In the genomic region with DNA sequence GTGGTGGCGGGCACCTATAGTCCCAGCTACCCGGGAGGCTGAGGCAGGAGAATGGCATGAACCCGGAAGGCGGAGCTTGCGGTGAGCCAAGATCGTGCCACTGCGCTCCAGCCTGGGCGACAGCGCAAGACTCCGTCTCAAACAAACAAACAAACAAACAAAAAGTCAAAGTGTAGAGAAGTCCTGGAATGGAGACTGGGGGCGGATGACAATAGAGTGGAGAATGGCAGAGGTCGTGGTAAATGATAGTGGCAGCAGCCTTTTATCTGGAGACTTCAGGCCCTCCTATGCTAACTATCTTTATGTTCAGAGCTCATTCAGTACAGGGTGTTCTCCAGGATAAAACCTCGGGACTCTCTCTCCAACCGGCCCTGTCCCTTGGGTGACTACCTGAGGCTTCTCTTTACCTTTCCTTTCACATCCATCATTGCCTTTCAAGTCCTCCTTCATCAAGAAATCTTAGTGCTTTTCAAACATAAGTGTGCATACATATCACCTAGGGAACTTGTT, we compare ENCODE assay signal across 1 cellular context.
TF ChIP-seq lines count a peak whose summit lies in the region.

No MANE protein-coding gene starts in this region.

TF ChIP-seq in K562, 482 proteins besides CTCF, POLR2A, EP300 and RAD21 (continued from another document and continues in another):
- TF ChIP-seq, protein P1, sequence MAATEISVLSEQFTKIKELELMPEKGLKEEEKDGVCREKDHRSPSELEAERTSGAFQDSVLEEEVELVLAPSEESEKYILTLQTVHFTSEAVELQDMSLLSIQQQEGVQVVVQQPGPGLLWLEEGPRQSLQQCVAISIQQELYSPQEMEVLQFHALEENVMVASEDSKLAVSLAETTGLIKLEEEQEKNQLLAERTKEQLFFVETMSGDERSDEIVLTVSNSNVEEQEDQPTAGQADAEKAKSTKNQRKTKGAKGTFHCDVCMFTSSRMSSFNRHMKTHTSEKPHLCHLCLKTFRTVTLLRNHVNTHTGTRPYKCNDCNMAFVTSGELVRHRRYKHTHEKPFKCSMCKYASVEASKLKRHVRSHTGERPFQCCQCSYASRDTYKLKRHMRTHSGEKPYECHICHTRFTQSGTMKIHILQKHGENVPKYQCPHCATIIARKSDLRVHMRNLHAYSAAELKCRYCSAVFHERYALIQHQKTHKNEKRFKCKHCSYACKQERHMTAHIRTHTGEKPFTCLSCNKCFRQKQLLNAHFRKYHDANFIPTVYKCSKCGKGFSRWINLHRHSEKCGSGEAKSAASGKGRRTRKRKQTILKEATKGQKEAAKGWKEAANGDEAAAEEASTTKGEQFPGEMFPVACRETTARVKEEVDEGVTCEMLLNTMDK (IDR thresholded peaks at IDR 0.05; ENCODE audit: borderline replicate concordance, insufficient read depth, low read depth, low read length, poor library complexity, severe bottlenecking) = no peak
- TF ChIP-seq, protein P2, sequence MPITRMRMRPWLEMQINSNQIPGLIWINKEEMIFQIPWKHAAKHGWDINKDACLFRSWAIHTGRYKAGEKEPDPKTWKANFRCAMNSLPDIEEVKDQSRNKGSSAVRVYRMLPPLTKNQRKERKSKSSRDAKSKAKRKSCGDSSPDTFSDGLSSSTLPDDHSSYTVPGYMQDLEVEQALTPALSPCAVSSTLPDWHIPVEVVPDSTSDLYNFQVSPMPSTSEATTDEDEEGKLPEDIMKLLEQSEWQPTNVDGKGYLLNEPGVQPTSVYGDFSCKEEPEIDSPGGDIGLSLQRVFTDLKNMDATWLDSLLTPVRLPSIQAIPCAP (CRISPR knock-in tag; IDR thresholded peaks at IDR 0.05; ENCODE audit: borderline replicate concordance) = no peak
- TF ChIP-seq TAF15 (IDR thresholded peaks at IDR 0.05; ENCODE audit: low read depth, low read length) = no peak
- peak; percentile 53; the same call in 1 of the 2 replicates for TF ChIP-seq MEF2A (IDR thresholded peaks at IDR 0.05; ENCODE audit: control insufficient read depth, low read depth, low read length)
- TF ChIP-seq SMC3 (conservative IDR thresholded peaks at IDR 0.05; ENCODE audit: insufficient read depth, low read depth, low read length) = no peak
- TF ChIP-seq, protein P3, sequence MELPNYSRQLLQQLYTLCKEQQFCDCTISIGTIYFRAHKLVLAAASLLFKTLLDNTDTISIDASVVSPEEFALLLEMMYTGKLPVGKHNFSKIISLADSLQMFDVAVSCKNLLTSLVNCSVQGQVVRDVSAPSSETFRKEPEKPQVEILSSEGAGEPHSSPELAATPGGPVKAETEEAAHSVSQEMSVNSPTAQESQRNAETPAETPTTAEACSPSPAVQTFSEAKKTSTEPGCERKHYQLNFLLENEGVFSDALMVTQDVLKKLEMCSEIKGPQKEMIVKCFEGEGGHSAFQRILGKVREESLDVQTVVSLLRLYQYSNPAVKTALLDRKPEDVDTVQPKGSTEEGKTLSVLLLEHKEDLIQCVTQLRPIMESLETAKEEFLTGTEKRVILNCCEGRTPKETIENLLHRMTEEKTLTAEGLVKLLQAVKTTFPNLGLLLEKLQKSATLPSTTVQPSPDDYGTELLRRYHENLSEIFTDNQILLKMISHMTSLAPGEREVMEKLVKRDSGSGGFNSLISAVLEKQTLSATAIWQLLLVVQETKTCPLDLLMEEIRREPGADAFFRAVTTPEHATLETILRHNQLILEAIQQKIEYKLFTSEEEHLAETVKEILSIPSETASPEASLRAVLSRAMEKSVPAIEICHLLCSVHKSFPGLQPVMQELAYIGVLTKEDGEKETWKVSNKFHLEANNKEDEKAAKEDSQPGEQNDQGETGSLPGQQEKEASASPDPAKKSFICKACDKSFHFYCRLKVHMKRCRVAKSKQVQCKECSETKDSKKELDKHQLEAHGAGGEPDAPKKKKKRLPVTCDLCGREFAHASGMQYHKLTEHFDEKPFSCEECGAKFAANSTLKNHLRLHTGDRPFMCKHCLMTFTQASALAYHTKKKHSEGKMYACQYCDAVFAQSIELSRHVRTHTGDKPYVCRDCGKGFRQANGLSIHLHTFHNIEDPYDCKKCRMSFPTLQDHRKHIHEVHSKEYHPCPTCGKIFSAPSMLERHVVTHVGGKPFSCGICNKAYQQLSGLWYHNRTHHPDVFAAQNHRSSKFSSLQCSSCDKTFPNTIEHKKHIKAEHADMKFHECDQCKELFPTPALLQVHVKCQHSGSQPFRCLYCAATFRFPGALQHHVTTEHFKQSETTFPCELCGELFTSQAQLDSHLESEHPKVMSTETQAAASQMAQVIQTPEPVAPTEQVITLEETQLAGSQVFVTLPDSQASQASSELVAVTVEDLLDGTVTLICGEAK (IDR thresholded peaks at IDR 0.05) = no peak; the same call in 1 of the 2 replicates
- TF ChIP-seq, protein P3 (CRISPR knock-in tag; IDR thresholded peaks at IDR 0.05) = no peak
- no peak for TF ChIP-seq NR0B1 (IDR thresholded peaks at IDR 0.05; ENCODE audit: partially characterized antibody)
- TF ChIP-seq SREBF2 (CRISPR knock-in tag; IDR thresholded peaks at IDR 0.05) = no peak
- peak; percentile 90 for TF ChIP-seq ZNF766 (CRISPR knock-in tag; conservative IDR thresholded peaks at IDR 0.05)
- peak in 1 of 2 experiments; percentile 79; a peak in 2 of 4 replicates for TF ChIP-seq NONO (IDR thresholded peaks at IDR 0.05; ENCODE audit: low read depth in 2 of 2, low read length in 1 of 2)
- 0 out of 2 replicates have a peak, but pooled peaks have one; percentile 54 for TF ChIP-seq ZNF445 (CRISPR knock-in tag; IDR thresholded peaks at IDR 0.05; ENCODE audit: low read depth)
- TF ChIP-seq ZHX1 (conservative IDR thresholded peaks at IDR 0.05; ENCODE audit: low read length) = no peak
- TF ChIP-seq SMARCE1 (IDR thresholded peaks at IDR 0.05) = peak; percentile 97
- no peak for TF ChIP-seq SIX5 (IDR thresholded peaks at IDR 0.05; ENCODE audit: borderline replicate concordance in 1 of 2, insufficient read depth in 1 of 2, low read depth in 1 of 2, low read length in 2 of 2)
- TF ChIP-seq FOSL1 (tag; conservative IDR thresholded peaks at IDR 0.05) = no peak; the same call in 1 of the 2 replicates
- no peak for TF ChIP-seq TSHZ1 (CRISPR knock-in tag; IDR thresholded peaks at IDR 0.05)
- TF ChIP-seq ZNF449 (CRISPR knock-in tag; IDR thresholded peaks at IDR 0.05) = no peak
- no peak for TF ChIP-seq ZNF76 (CRISPR knock-in tag; IDR thresholded peaks at IDR 0.05; ENCODE audit: borderline replicate concordance)
- TF ChIP-seq NFXL1 (CRISPR knock-in tag; IDR thresholded peaks at IDR 0.05) = no peak
- no peak for TF ChIP-seq GTF2B (IDR thresholded peaks at IDR 0.05; ENCODE audit: extremely low read depth, insufficient read length)
- peak; percentile 98 for TF ChIP-seq HDAC3 (IDR thresholded peaks at IDR 0.05; ENCODE audit: borderline replicate concordance, partially characterized antibody)
- peak; percentile 46; the same call in 1 of the 2 replicates for TF ChIP-seq ATF4 (CRISPR knock-in tag; IDR thresholded peaks at IDR 0.05)
- TF ChIP-seq POLR2AphosphoS5 (IDR thresholded peaks at IDR 0.05; ENCODE audit: control insufficient read depth, insufficient read depth, low read depth, low read length) = peak; percentile 99
- TF ChIP-seq SETDB1 (IDR thresholded peaks at IDR 0.05; ENCODE audit: low read length) = no peak
- no peak for TF ChIP-seq ZNF778 (CRISPR knock-in tag; IDR thresholded peaks at IDR 0.05)
- TF ChIP-seq TEAD1 (CRISPR knock-in tag; IDR thresholded peaks at IDR 0.05) = peak in 1 of 2 experiments; percentile 90; a peak in 3 of 4 replicates
- TF ChIP-seq HEY1 (CRISPR knock-in tag; IDR thresholded peaks at IDR 0.05; ENCODE audit: borderline replicate concordance) = no peak
